ENCODE assay signal across 1 cellular context in the genomic region with DNA sequence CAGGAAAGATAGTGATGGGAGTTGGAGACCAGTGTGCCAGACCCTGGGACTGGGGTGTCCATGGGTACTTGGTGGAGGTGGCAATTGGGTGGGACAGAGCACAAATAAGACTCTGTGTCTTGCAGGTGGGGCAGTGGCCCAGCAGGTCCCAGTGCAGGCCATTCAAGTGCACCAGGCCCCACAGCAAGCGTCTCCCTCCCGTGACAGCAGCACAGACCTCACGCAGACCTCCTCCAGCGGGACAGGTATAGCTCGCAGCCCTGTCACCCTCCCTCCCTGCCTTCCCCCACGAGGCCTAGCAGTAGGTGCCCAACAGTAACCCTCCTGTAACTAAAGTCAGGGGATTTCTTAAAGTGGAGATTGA.
A peak's percentile ranks its signal among the peaks of the same experiment; 100 is the strongest.
TF ChIP-seq lines count a peak whose summit lies in the region.

No MANE protein-coding gene starts in this region.

TF ChIP-seq in K562, 482 proteins besides CTCF, POLR2A, EP300 and RAD21:
- 0 out of 2 replicates have a peak, but pooled peaks have one; percentile 20 for TF ChIP-seq POLR2G (IDR thresholded peaks at IDR 0.05; ENCODE audit: low read depth, low read length)
- TF ChIP-seq TARDBP (IDR thresholded peaks at IDR 0.05), result no peak
- TF ChIP-seq RBFOX2 (IDR thresholded peaks at IDR 0.05; ENCODE audit: low read depth, low read length), result peak; percentile 45; the same call in 1 of the 2 replicates
- TF ChIP-seq, protein P1, sequence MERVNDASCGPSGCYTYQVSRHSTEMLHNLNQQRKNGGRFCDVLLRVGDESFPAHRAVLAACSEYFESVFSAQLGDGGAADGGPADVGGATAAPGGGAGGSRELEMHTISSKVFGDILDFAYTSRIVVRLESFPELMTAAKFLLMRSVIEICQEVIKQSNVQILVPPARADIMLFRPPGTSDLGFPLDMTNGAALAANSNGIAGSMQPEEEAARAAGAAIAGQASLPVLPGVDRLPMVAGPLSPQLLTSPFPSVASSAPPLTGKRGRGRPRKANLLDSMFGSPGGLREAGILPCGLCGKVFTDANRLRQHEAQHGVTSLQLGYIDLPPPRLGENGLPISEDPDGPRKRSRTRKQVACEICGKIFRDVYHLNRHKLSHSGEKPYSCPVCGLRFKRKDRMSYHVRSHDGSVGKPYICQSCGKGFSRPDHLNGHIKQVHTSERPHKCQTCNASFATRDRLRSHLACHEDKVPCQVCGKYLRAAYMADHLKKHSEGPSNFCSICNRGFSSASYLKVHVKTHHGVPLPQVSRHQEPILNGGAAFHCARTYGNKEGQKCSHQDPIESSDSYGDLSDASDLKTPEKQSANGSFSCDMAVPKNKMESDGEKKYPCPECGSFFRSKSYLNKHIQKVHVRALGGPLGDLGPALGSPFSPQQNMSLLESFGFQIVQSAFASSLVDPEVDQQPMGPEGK (CRISPR knock-in tag; IDR thresholded peaks at IDR 0.05; ENCODE audit: borderline replicate concordance), result no peak
- no peak for TF ChIP-seq MAFK (IDR thresholded peaks at IDR 0.05; ENCODE audit: low read length)
